ENCODE assay signal across 1 cellular context in the genomic region with DNA sequence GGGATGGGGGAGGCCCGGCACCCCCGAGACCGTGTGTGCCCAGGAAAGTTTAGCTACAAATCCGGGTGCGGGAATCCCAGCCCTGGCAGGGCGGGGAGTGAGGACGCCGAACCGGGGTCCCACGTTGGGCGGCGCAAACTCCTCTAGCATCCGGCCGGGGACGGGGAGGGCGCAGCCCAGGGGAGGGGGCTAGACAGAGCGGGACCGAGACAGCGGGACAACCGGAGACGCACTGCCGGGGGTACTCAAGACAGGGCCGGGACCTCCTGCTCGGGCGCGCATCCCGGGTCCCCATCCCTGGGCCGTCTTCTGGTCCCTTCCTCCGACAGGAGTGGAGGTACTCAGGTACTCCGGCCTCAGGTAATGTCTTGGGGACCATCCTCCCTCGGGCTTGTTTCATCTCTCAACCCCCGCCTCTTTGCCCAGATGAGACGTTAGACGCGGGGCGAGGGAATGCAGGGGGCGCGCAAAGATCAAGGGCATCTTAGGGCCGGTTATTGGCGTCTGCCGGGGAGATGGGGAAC.
TF ChIP-seq lines count a peak whose summit lies in the region.

No MANE protein-coding gene starts in this region.

TF ChIP-seq in SK-N-SH, 30 proteins besides CTCF, POLR2A, EP300 and RAD21 (continued from another document):
- TF ChIP-seq, protein P1, sequence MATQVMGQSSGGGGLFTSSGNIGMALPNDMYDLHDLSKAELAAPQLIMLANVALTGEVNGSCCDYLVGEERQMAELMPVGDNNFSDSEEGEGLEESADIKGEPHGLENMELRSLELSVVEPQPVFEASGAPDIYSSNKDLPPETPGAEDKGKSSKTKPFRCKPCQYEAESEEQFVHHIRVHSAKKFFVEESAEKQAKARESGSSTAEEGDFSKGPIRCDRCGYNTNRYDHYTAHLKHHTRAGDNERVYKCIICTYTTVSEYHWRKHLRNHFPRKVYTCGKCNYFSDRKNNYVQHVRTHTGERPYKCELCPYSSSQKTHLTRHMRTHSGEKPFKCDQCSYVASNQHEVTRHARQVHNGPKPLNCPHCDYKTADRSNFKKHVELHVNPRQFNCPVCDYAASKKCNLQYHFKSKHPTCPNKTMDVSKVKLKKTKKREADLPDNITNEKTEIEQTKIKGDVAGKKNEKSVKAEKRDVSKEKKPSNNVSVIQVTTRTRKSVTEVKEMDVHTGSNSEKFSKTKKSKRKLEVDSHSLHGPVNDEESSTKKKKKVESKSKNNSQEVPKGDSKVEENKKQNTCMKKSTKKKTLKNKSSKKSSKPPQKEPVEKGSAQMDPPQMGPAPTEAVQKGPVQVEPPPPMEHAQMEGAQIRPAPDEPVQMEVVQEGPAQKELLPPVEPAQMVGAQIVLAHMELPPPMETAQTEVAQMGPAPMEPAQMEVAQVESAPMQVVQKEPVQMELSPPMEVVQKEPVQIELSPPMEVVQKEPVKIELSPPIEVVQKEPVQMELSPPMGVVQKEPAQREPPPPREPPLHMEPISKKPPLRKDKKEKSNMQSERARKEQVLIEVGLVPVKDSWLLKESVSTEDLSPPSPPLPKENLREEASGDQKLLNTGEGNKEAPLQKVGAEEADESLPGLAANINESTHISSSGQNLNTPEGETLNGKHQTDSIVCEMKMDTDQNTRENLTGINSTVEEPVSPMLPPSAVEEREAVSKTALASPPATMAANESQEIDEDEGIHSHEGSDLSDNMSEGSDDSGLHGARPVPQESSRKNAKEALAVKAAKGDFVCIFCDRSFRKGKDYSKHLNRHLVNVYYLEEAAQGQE (IDR thresholded peaks at IDR 0.05; ENCODE audit: low read depth, low read length): no peak
- TF ChIP-seq, protein P2, sequence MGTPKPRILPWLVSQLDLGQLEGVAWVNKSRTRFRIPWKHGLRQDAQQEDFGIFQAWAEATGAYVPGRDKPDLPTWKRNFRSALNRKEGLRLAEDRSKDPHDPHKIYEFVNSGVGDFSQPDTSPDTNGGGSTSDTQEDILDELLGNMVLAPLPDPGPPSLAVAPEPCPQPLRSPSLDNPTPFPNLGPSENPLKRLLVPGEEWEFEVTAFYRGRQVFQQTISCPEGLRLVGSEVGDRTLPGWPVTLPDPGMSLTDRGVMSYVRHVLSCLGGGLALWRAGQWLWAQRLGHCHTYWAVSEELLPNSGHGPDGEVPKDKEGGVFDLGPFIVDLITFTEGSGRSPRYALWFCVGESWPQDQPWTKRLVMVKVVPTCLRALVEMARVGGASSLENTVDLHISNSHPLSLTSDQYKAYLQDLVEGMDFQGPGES (IDR thresholded peaks at IDR 0.05; ENCODE audit: low read depth, low read length): no peak
- TF ChIP-seq, protein P3, sequence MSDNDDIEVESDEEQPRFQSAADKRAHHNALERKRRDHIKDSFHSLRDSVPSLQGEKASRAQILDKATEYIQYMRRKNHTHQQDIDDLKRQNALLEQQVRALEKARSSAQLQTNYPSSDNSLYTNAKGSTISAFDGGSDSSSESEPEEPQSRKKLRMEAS (IDR thresholded peaks at IDR 0.05; ENCODE audit: low read depth): no peak
- TF ChIP-seq GABPA (IDR thresholded peaks at IDR 0.05; ENCODE audit: low read depth): no peak
- TF ChIP-seq JUND (IDR thresholded peaks at IDR 0.05): no peak
- no peak for TF ChIP-seq TAF1 (IDR thresholded peaks at IDR 0.05; ENCODE audit: borderline replicate concordance, low read depth, low read length)
- TF ChIP-seq POLR2AphosphoS5 (IDR thresholded peaks at IDR 0.05; ENCODE audit: low read depth, low read length): no peak
- no peak for TF ChIP-seq SMC3 (IDR thresholded peaks at IDR 0.05; ENCODE audit: low read depth, low read length)
- TF ChIP-seq, protein P4, sequence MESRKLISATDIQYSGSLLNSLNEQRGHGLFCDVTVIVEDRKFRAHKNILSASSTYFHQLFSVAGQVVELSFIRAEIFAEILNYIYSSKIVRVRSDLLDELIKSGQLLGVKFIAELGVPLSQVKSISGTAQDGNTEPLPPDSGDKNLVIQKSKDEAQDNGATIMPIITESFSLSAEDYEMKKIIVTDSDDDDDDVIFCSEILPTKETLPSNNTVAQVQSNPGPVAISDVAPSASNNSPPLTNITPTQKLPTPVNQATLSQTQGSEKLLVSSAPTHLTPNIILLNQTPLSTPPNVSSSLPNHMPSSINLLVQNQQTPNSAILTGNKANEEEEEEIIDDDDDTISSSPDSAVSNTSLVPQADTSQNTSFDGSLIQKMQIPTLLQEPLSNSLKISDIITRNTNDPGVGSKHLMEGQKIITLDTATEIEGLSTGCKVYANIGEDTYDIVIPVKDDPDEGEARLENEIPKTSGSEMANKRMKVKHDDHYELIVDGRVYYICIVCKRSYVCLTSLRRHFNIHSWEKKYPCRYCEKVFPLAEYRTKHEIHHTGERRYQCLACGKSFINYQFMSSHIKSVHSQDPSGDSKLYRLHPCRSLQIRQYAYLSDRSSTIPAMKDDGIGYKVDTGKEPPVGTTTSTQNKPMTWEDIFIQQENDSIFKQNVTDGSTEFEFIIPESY (IDR thresholded peaks at IDR 0.05; ENCODE audit: borderline replicate concordance, low read depth): no peak
